ENCODE assay signal across 8 cellular contexts in the genomic region with DNA sequence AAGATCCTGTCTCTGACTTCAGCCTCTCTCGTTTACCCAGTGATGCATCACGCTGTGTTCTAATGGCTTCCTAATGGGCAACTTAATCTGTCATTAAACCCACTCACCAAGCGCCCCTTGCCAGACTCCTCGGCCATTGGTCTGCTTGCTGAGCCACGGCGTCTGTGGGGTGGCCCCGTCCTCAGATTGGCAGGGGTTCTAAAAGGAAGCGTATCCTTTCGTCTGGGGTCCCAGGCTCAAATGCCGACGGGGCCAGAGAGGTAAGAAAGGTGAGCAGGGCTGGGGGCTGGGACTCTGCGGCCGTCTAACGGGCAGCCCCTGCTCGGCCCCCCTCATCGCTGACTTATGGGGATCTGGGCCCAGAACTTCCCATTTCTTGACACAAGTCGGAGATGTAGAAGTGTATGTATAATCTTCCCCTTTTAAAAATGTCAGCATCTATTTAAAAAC.
DNase-seq lines count a peak whose midpoint lies in the region; TF ChIP-seq lines count a peak whose summit lies in the region.

No MANE protein-coding gene starts in this region.

- 3 to 17% methylated on average over 11 to 16 of the region's 17 CpGs for WGBS in endodermal cell (ENCODE audit: insufficient coverage in 1 of 2, insufficient read length in 1 of 2), 2 experiments

- H3K27ac ChIP-seq in endodermal cell (ENCODE audit: low read depth, low read length) = no peak overlapping the region
- no peak overlapping the region for H3K27ac ChIP-seq in parathyroid adenoma

- H3K79me2 ChIP-seq in parathyroid adenoma = no peaks in the 10 kb centered on the region

- peak overlapping the region; percentile 67 for H3K4me3 Mint-ChIP-seq in endodermal cell

- DNase-seq in NCI-H524 (lab: John Stamatoyannopoulos, UW) (peak; percentile 73 to 75), endodermal cell (peak; percentile 87), NCI-H2081 treated with DMSO at 0.1 percent for 48 hours (lab: John Stamatoyannopoulos, UW) (no peak), NCI-H2171 treated with DMSO at 0.1 percent for 48 hours (lab: John Stamatoyannopoulos, UW) (no peak)
- DNase-seq in stimulated activated CD4-positive, alpha-beta T cell treated with anti-CD3 and anti-CD28 coated beads, Interleukin-12 subunit alpha, Interleukin-12 subunit beta, amount 100 ng/mL, for 4 hours = no peak
- DNase-seq in stimulated activated CD4-positive, alpha-beta T cell treated with anti-CD3 and anti-CD28 coated beads, Interleukin-2, amount 100 ng/mL, for 24 hours = no peak

- H3K9me3 ChIP-seq in endodermal cell (ENCODE audit: control insufficient read depth, low read length) (no peaks in the 10 kb centered on the region), parathyroid adenoma (ENCODE audit: control insufficient read depth, low read length) (no peaks in the 10 kb centered on the region)

- no peaks in the 10 kb centered on the region for H3K36me3 Mint-ChIP-seq in endodermal cell (ENCODE audit: low read depth)

- peak overlapping the region; percentile 87 for H3K27ac Mint-ChIP-seq in endodermal cell

- peaks cover 24% of the 10 kb centered on the region for H3K4me1 Mint-ChIP-seq in endodermal cell

- no peaks in the 10 kb centered on the region for H3K9me3 Mint-ChIP-seq in endodermal cell

- peaks cover 21% of the 10 kb centered on the region for H3K27me3 Mint-ChIP-seq in endodermal cell (ENCODE audit: insufficient read depth)

- H3K4me3 ChIP-seq in GM12875 (ENCODE audit: low read depth, low read length) = peak overlapping the region; percentile 57
- peak overlapping the region; percentile 72 for H3K4me3 ChIP-seq in endodermal cell (ENCODE audit: low read length)
- H3K4me3 ChIP-seq in parathyroid adenoma (ENCODE audit: low read depth, low read length) = peak overlapping the region; percentile 29

- H3K27me3 ChIP-seq in endodermal cell (ENCODE audit: control insufficient read depth, insufficient read depth, low read length, poor library complexity, severe bottlenecking) (no peaks in the 10 kb centered on the region), parathyroid adenoma (ENCODE audit: control insufficient read depth, insufficient read depth, low read length) (no peaks in the 10 kb centered on the region)

- H3K9ac ChIP-seq in endodermal cell (ENCODE audit: extremely low read depth, low read length, poor library complexity, severe bottlenecking) = peak overlapping the region; percentile 22
- no peak overlapping the region for H3K9ac ChIP-seq in parathyroid adenoma

- no peak for TF ChIP-seq CTCF in GM12875 (IDR thresholded peaks at IDR 0.05; ENCODE audit: borderline replicate concordance, insufficient read depth, low read depth, low read length)
- no peak for TF ChIP-seq CTCF in endodermal cell (conservative IDR thresholded peaks at IDR 0.05)
- TF ChIP-seq CTCF in parathyroid adenoma (IDR thresholded peaks at IDR 0.05) = no peak

- peak overlapping the region; percentile 59 for H3K4me2 ChIP-seq in parathyroid adenoma (ENCODE audit: low read length)

- H3K36me3 ChIP-seq in endodermal cell (ENCODE audit: control insufficient read depth, insufficient read depth, low read length) = no peaks in the 10 kb centered on the region
- no peaks in the 10 kb centered on the region for H3K36me3 ChIP-seq in parathyroid adenoma (ENCODE audit: control insufficient read depth, insufficient read depth, low read length)

- H3K4me1 ChIP-seq in endodermal cell (ENCODE audit: control insufficient read depth, insufficient read depth, low read length) (no peaks in the 10 kb centered on the region), parathyroid adenoma (peaks cover 10% of the 10 kb centered on the region)

- H2AFZ ChIP-seq in parathyroid adenoma = peak overlapping the region; percentile 81

Comparison
In these comparisons a context has a peak if more than half of its experiments do, and no peak if none do; other contexts are left out.
1. DNase-seq: peak in NCI-H524 (2 of 2) and endodermal cell (single experiment); none in stimulated activated CD4-positive, alpha-beta T cell treated with anti-CD3 and anti-CD28 coated beads, Interleukin-12 subunit alpha, Interleukin-12 subunit beta, amount 100 ng/mL, for 4 hours (single experiment), NCI-H2081 treated with DMSO at 0.1 percent for 48 hours (single experiment), stimulated activated CD4-positive, alpha-beta T cell treated with anti-CD3 and anti-CD28 coated beads, Interleukin-2, amount 100 ng/mL, for 24 hours (0 of 2) and NCI-H2171 treated with DMSO at 0.1 percent for 48 hours (single experiment).
2. Peak in every context shown above with its lines, with median percentiles within 50 percentile points of each other: H3K4me3 ChIP-seq.